Comparison of ENCODE assay signal across 13 cellular contexts in the genomic region with DNA sequence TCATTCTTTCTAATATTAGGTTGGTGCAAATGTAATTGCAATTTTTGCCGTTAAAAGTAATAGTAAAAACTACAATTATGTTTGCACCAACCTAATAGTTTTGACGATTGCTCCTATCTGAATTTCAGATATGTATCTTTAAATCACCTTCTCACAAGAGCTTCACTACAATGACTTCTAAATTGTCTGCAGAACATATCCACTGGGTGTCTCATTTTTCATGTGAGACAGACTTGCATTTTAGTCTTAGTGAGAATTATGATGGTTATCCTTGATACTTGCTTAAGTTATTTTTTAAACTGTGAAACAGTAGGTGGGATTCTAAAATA.
DNase-seq lines count a peak whose midpoint lies in the region; ATAC-seq and TF ChIP-seq lines count a peak whose summit lies in the region.
"Had no signal": no experiment of that assay in that cellular context is flagged by ENCODE, and none has a peak within 500 bp of the region (broad histone marks: within the 10 kb centered on the region; RNA-seq: fewer than 3 reads in every experiment).

No MANE protein-coding gene starts in this region.

- H3K9me3 ChIP-seq in skeletal muscle satellite cell (replicated peaks; ENCODE audit: low read length) = no peaks in the 10 kb centered on the region
- no peaks in the 10 kb centered on the region for H3K9me3 ChIP-seq in body of pancreas
- H3K9me3 ChIP-seq: adrenal gland had no signal

- no peaks in the 10 kb centered on the region for H3K36me3 ChIP-seq in skeletal muscle satellite cell (ENCODE audit: insufficient read depth, low read length)
- H3K36me3 ChIP-seq in body of pancreas (replicated peaks in 1 of 2; ENCODE audit: insufficient read depth in 1 of 2, low read depth in 2 of 2) = no peaks in the 10 kb centered on the region
- H3K36me3 ChIP-seq: adrenal gland had no signal

- H3K4me1 Mint-ChIP-seq in activated T-cell treated with anti-CD3 and anti-CD28 coated beads, Interleukin-2, amount 50 U/mL, for 24 hours (ENCODE audit: low read depth) = peaks cover 80% of the 10 kb centered on the region
- H3K4me1 Mint-ChIP-seq in T-helper 2 cell treated with Interferon-gamma antibody and Interleukin-4, amounts not matched to agents 5 μg/mL and 100 μg/mL, for 36 hours (ENCODE audit: low read depth) = peaks cover 45% of the 10 kb centered on the region

- no peaks in the 10 kb centered on the region for H3K9me3 Mint-ChIP-seq in activated T-cell treated with anti-CD3 and anti-CD28 coated beads, Interleukin-2, amount 50 U/mL, for 24 hours
- peaks cover 2% of the 10 kb centered on the region for H3K9me3 Mint-ChIP-seq in T-helper 2 cell treated with Interferon-gamma antibody and Interleukin-4, amounts not matched to agents 5 μg/mL and 100 μg/mL, for 36 hours

- intact Hi-C loops in body of pancreas (cut with DNase I) = no loop called here

- WGBS in body of pancreas, 2 donors = 79 to 93% methylated on average over 2 of the region's 2 CpGs

- no peak for TF ChIP-seq POLR2A in body of pancreas (IDR thresholded peaks at IDR 0.05)

- H3K4me3 ChIP-seq in skeletal muscle satellite cell (ENCODE audit: low read length) (no peak overlapping the region), body of pancreas (no peak overlapping the region)
- H3K4me3 ChIP-seq: adrenal gland, K562 had no signal

- H3K27me3 ChIP-seq in skeletal muscle satellite cell (ENCODE audit: control insufficient read depth, insufficient read depth, low read length) = no peaks in the 10 kb centered on the region
- H3K27me3 ChIP-seq in body of pancreas = no peaks in the 10 kb centered on the region
- H3K27me3 ChIP-seq: adrenal gland had no signal

- H3K4me1 ChIP-seq in skeletal muscle satellite cell (ENCODE audit: control insufficient read depth, insufficient read depth, low read length) = peaks cover 27% of the 10 kb centered on the region
- peaks cover 8% of the 10 kb centered on the region for H3K4me1 ChIP-seq in body of pancreas

- peak overlapping the region; percentile 96 for H3K27ac Mint-ChIP-seq in activated T-cell treated with anti-CD3 and anti-CD28 coated beads, Interleukin-2, amount 50 U/mL, for 24 hours
- peak overlapping the region; percentile 64 for H3K27ac Mint-ChIP-seq in T-helper 2 cell treated with Interferon-gamma antibody and Interleukin-4, amounts not matched to agents 5 μg/mL and 100 μg/mL, for 36 hours

- ATAC-seq in HG02759 (IDR thresholded peaks at IDR 0.05; ENCODE audit: unreplicated experiment) = peak; percentile 16
- ATAC-seq in HG03342 (IDR thresholded peaks at IDR 0.05; ENCODE audit: unreplicated experiment) = no peak
- no peak for ATAC-seq in GM21526 (IDR thresholded peaks at IDR 0.05; ENCODE audit: low FRiP score, unreplicated experiment)
- ATAC-seq in body of pancreas = no peak
- ATAC-seq: K562 had no signal

- H3K27ac ChIP-seq in body of pancreas = no peak overlapping the region
- H3K27ac ChIP-seq: adrenal gland, parathyroid adenoma had no signal

- H3K36me3 Mint-ChIP-seq in activated T-cell treated with anti-CD3 and anti-CD28 coated beads, Interleukin-2, amount 50 U/mL, for 24 hours (ENCODE audit: low read depth) = peaks cover 11% of the 10 kb centered on the region
- H3K36me3 Mint-ChIP-seq in T-helper 2 cell treated with Interferon-gamma antibody and Interleukin-4, amounts not matched to agents 5 μg/mL and 100 μg/mL, for 36 hours (ENCODE audit: low read depth) = peaks cover 9% of the 10 kb centered on the region

- peak overlapping the region; percentile 53 for H3K4me3 Mint-ChIP-seq in activated T-cell treated with anti-CD3 and anti-CD28 coated beads, Interleukin-2, amount 50 U/mL, for 24 hours
- peak overlapping the region; percentile 67 for H3K4me3 Mint-ChIP-seq in T-helper 2 cell treated with Interferon-gamma antibody and Interleukin-4, amounts not matched to agents 5 μg/mL and 100 μg/mL, for 36 hours

- no peak overlapping the region for H3K9ac ChIP-seq in skeletal muscle satellite cell (ENCODE audit: low read depth, low read length)
- H3K9ac ChIP-seq: parathyroid adenoma had no signal

- TF ChIP-seq CTCF in body of pancreas (IDR thresholded peaks at IDR 0.05) = no peak

- no peak for DNase-seq in activated T-cell treated with anti-CD3 and anti-CD28 coated beads, Interleukin-2, amount 50 U/mL, for 24 hours
- DNase-seq in activated T-cell treated with anti-CD3 and anti-CD28 coated beads, Interleukin-2, amount 50 U/mL, for 48 hours = no peak
- DNase-seq in T-helper 2 cell treated with Interferon-gamma antibody and Interleukin-4, amounts not matched to agents 5 μg/mL and 100 μg/mL, for 36 hours (ENCODE audit: low spot score) = no peak
- no peak for DNase-seq in body of pancreas
- DNase-seq: adrenal gland, erythroblast, NCI-H774 had no signal

- H3K4me2 ChIP-seq in skeletal muscle satellite cell (ENCODE audit: low read length) = peak overlapping the region; percentile 33

- H3K27me3 Mint-ChIP-seq in activated T-cell treated with anti-CD3 and anti-CD28 coated beads, Interleukin-2, amount 50 U/mL, for 24 hours = no peaks in the 10 kb centered on the region
- H3K27me3 Mint-ChIP-seq in T-helper 2 cell treated with Interferon-gamma antibody and Interleukin-4, amounts not matched to agents 5 μg/mL and 100 μg/mL, for 36 hours (ENCODE audit: low read depth) = no peaks in the 10 kb centered on the region
